In genomic region chr3:72848703-72849081, GRCh38 we compare ENCODE assay signal across 1 cellular context.
TF ChIP-seq lines count a peak whose summit lies in the region.

No MANE protein-coding gene starts in this region.

TF ChIP-seq in GM12878, 131 proteins besides CTCF, POLR2A, EP300 and RAD21 (continued from another document):
- TF ChIP-seq, protein P1, sequence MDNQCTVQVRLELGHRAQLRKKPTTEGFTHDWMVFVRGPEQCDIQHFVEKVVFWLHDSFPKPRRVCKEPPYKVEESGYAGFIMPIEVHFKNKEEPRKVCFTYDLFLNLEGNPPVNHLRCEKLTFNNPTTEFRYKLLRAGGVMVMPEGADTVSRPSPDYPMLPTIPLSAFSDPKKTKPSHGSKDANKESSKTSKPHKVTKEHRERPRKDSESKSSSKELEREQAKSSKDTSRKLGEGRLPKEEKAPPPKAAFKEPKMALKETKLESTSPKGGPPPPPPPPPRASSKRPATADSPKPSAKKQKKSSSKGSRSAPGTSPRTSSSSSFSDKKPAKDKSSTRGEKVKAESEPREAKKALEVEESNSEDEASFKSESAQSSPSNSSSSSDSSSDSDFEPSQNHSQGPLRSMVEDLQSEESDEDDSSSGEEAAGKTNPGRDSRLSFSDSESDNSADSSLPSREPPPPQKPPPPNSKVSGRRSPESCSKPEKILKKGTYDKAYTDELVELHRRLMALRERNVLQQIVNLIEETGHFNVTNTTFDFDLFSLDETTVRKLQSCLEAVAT (IDR thresholded peaks at IDR 0.05) = peak; percentile 83
- TF ChIP-seq PAX5 (IDR thresholded peaks at IDR 0.05; ENCODE audit: borderline replicate concordance, low read depth, low read length) (peak; percentile 86), NFIC (IDR thresholded peaks at IDR 0.05; ENCODE audit: low read depth, low read length) (peak; percentile 91), PBX3 (IDR thresholded peaks at IDR 0.05; ENCODE audit: insufficient replicate concordance, low read depth, low read length) (no peak), MTA3 (IDR thresholded peaks at IDR 0.05; ENCODE audit: borderline replicate concordance, low read length) (peak; percentile 90; the same call in 1 of the 2 replicates), RAD51 (IDR thresholded peaks at IDR 0.05) (no peak), IRF4 (IDR thresholded peaks at IDR 0.05; ENCODE audit: low read depth, low read length) (peak; percentile 84), ZSCAN29 (IDR thresholded peaks at IDR 0.05) (no peak), SMARCA5 (IDR thresholded peaks at IDR 0.05) (no peak)
